ENCODE assay signal across 12 cellular contexts in the genomic region with DNA sequence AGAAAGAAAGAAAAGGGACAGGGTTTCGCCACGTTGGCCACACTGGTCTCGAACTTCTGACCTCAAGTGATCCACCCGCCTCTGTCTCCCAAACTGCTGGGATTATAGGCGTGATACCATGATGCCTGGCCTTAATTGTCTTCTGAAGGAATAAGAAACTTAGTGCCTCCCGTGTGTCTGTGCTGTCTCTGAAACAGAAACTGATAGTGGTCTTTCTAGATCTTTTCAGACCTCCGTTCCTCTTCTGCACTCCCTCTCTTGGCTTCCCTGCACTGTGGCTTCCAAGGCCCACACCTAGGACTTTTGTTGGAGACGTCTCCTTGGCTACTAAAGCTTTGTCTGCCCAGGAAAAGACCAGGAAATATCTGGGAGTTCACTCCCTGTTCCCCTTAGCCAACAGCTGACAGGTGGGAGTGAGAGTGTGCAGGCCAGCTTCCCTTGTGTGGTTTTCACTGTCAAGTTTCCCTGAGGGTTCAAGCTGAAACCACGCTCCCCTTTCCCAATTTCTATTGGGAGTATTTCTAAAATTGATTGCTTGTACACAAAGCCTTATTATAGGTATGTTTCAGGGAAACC. TPM values are rescaled to one million over a fixed set of nuclear protein-coding genes. Genes with fewer than 3 reads are reported as not detected.
A peak's percentile ranks its signal among the peaks of the same experiment; 100 is the strongest.
DNase-seq lines count a peak whose midpoint lies in the region; ATAC-seq and TF ChIP-seq lines count a peak whose summit lies in the region.
"Had no signal": no experiment of that assay in that cellular context is flagged by ENCODE, and none has a peak within 500 bp of the region (broad histone marks: within the 10 kb centered on the region; RNA-seq: fewer than 3 reads in every experiment).

No MANE protein-coding gene starts in this region.

- POLR2A ChIA-PET in Caco-2 (lab: Charles Lee) = no interaction called here

- no peak overlapping the region for H3K4ac ChIP-seq in mesendoderm (ENCODE audit: low read depth, low read length)

- H3K27me3 ChIP-seq in mesendoderm (ENCODE audit: insufficient read depth, low read length, poor library complexity) (no peaks in the 10 kb centered on the region), HAP-1 (ENCODE audit: low read depth) (no peaks in the 10 kb centered on the region), Caco-2 (replicated peaks; ENCODE audit: control insufficient read depth, insufficient read depth, low read length) (no peaks in the 10 kb centered on the region)

- H3K56ac ChIP-seq in mesendoderm (ENCODE audit: low read length) = no peak overlapping the region

- no peak overlapping the region for H3K4me3 Mint-ChIP-seq in Caco-2 (ENCODE audit: unreplicated experiment)
- H3K4me3 Mint-ChIP-seq: activated CD4-positive, alpha-beta T cell treated with anti-CD3 and anti-CD28 coated beads, Interleukin-2, amount 10 ng/mL, durations not matched to agents 24 days and 14 days; activated naive CD4-positive, alpha-beta T cell treated with anti-CD3 and anti-CD28 coated beads for 36 hours had no signal

- intact Hi-C loops in Caco-2 (cut with micrococcal nuclease; ENCODE audit: unreplicated experiment) = no loop called here

- WGBS in mesendoderm (ENCODE audit: extremely low coverage, insufficient coverage, low lambda C conversion rate) = no CpG with 5 or more reads among the region's 9 CpGs

- no peaks in the 10 kb centered on the region for H3K79me2 ChIP-seq in mesendoderm (ENCODE audit: control insufficient read depth, insufficient read depth, low read length)

- ATAC-seq in GM18867 (IDR thresholded peaks at IDR 0.05; ENCODE audit: unreplicated experiment) (peak; percentile 81), GM21717 (IDR thresholded peaks at IDR 0.05; ENCODE audit: unreplicated experiment) (peak; percentile 92)

- CTCF ChIA-PET in Caco-2 (lab: Charles Lee) = interaction anchor here (1.2 to 4.4 kb wide), 2 partner anchors 103 to 368 kb away, joined by 3 to 86 read pairs; no protein-coding TSS in a partner anchor

- H3K36me3 ChIP-seq in mesendoderm (ENCODE audit: control insufficient read depth, insufficient read depth, low read length) (no peaks in the 10 kb centered on the region), HAP-1 (replicated peaks) (no peaks in the 10 kb centered on the region), Caco-2 (ENCODE audit: control insufficient read depth, insufficient read depth, low read length) (no peaks in the 10 kb centered on the region)
- H3K36me3 ChIP-seq: MG63 had no signal

- in situ Hi-C loops in HAP-1 (cut with MboI; ENCODE audit: low sequenced_read_pairs) = no loop called here

- no peak overlapping the region for H3K4me3 ChIP-seq in mesendoderm (ENCODE audit: low read length)
- H3K4me3 ChIP-seq in HAP-1 = no peak overlapping the region
- no peak overlapping the region for H3K4me3 ChIP-seq in Caco-2 (ENCODE audit: low read depth, low read length)
- H3K4me3 ChIP-seq: MG63 had no signal

- no peaks in the 10 kb centered on the region for H3K9me3 Mint-ChIP-seq in Caco-2 (ENCODE audit: unreplicated experiment)
- H3K9me3 Mint-ChIP-seq: activated CD4-positive, alpha-beta T cell treated with anti-CD3 and anti-CD28 coated beads, Interleukin-2, amount 10 ng/mL, durations not matched to agents 24 days and 14 days; activated naive CD4-positive, alpha-beta T cell treated with anti-CD3 and anti-CD28 coated beads for 36 hours had no signal

- DNase-seq in MV-4-11 (lab: John Stamatoyannopoulos, UW) = peak; percentile 22
- no peak for DNase-seq in mesendoderm
- no peak for DNase-seq in HAP-1 (ENCODE audit: low spot score in 2 of 2)
- DNase-seq in Caco-2 = no peak
- no peak for DNase-seq in NCI-H128 (lab: John Stamatoyannopoulos, UW; ENCODE audit: unreplicated experiment)
- DNase-seq: activated CD4-positive, alpha-beta T cell treated with anti-CD3 and anti-CD28 coated beads, Interleukin-2, amount 10 ng/mL, durations not matched to agents 24 days and 14 days; activated naive CD4-positive, alpha-beta T cell treated with anti-CD3 and anti-CD28 coated beads for 36 hours; COR-L47; MG63 had no signal

- no peak overlapping the region for H2BK5ac ChIP-seq in mesendoderm (ENCODE audit: low read length)

- no peaks in the 10 kb centered on the region for H3K79me1 ChIP-seq in mesendoderm (ENCODE audit: low read length)

- TF ChIP-seq CTCF in Caco-2 (IDR thresholded peaks at IDR 0.05; ENCODE audit: insufficient read depth in 1 of 2, low read depth in 1 of 2, low read length in 1 of 2, severe bottlenecking in 1 of 2, unreplicated experiment in 1 of 2) = no peak

- H2BK15ac ChIP-seq in mesendoderm (replicated peaks; ENCODE audit: low read depth) = no peak overlapping the region

- H4K5ac ChIP-seq in mesendoderm (ENCODE audit: low read length) = no peak overlapping the region

- no peak overlapping the region for H3K27ac Mint-ChIP-seq in Caco-2 (ENCODE audit: unreplicated experiment)
- H3K27ac Mint-ChIP-seq: activated CD4-positive, alpha-beta T cell treated with anti-CD3 and anti-CD28 coated beads, Interleukin-2, amount 10 ng/mL, durations not matched to agents 24 days and 14 days; activated naive CD4-positive, alpha-beta T cell treated with anti-CD3 and anti-CD28 coated beads for 36 hours had no signal

- H3K4me2 ChIP-seq in mesendoderm (ENCODE audit: low read length) = no peak overlapping the region

- H3K4me1 ChIP-seq in mesendoderm (ENCODE audit: control insufficient read depth, low read depth, low read length) (peaks cover 2% of the 10 kb centered on the region), HAP-1 (peaks cover 10% of the 10 kb centered on the region), Caco-2 (no peaks in the 10 kb centered on the region)

- peaks cover 6% of the 10 kb centered on the region for H3K36me3 Mint-ChIP-seq in Caco-2 (ENCODE audit: insufficient read depth, unreplicated experiment)

- H2BK120ac ChIP-seq in mesendoderm (ENCODE audit: low read depth, low read length) = no peak overlapping the region

- H2AK5ac ChIP-seq in mesendoderm (ENCODE audit: low read length) = no peak overlapping the region

- H3K4me1 Mint-ChIP-seq in Caco-2 (ENCODE audit: low read depth, unreplicated experiment) = peaks cover 7% of the 10 kb centered on the region

- no peak overlapping the region for H3K23ac ChIP-seq in mesendoderm (ENCODE audit: low read length)

- peaks cover 3% of the 10 kb centered on the region for H3K27me3 Mint-ChIP-seq in Caco-2 (ENCODE audit: insufficient read depth, unreplicated experiment)

- H4K8ac ChIP-seq in mesendoderm (ENCODE audit: low read depth, low read length) = no peak overlapping the region

- no peak overlapping the region for H3K27ac ChIP-seq in mesendoderm (ENCODE audit: low read depth, low read length)

- no TSS peak for BruUV-seq in Caco-2 (replicated peaks; lab: Mats Ljungman, UMichigan)

- H3K18ac ChIP-seq in mesendoderm (ENCODE audit: low read length) = peak overlapping the region; percentile 42

- no peaks in the 10 kb centered on the region for H3K9me3 ChIP-seq in HAP-1
- no peaks in the 10 kb centered on the region for H3K9me3 ChIP-seq in Caco-2
- H3K9me3 ChIP-seq: MG63 had no signal

- H3K9ac ChIP-seq in mesendoderm (ENCODE audit: low read length) = no peak overlapping the region

RNA-seq across cellular contexts. Expression of gene HTR3B, which starts 10.1 kb away (rescaled TPM):
- polyA plus RNA-seq in mesendoderm (2013, experiment 1 of 2) = 0.13 TPM
- polyA plus RNA-seq in mesendoderm (2013, experiment 2 of 2) = 0.14 TPM
- total RNA-seq in Caco-2 (2022) = not detected in 2 replicates
- total RNA-seq: activated CD4-positive, alpha-beta T cell treated with anti-CD3 and anti-CD28 coated beads, Interleukin-2, amount 10 ng/mL, durations not matched to agents 24 days and 14 days; activated naive CD4-positive, alpha-beta T cell treated with anti-CD3 and anti-CD28 coated beads for 36 hours had no signal
- polyA plus RNA-seq: keratinocyte had no signal

RNA-seq across cellular contexts. Expression of gene USP28, which starts 19.1 kb away (rescaled TPM):
- polyA plus RNA-seq in mesendoderm (2013, experiment 1 of 2) = 34.2 TPM
- 34.9 TPM for polyA plus RNA-seq in mesendoderm (2013, experiment 2 of 2)
- total RNA-seq in Caco-2 (2022) = 63.8 and 74.4 TPM in 2 replicates
